Comparison of ENCODE assay signal across 10 cellular contexts in genomic region chr2:137888845-137889244, GRCh38.
DNase-seq lines count a peak whose midpoint lies in the region; ATAC-seq and TF ChIP-seq lines count a peak whose summit lies in the region.
"Had no signal": no experiment of that assay in that cellular context is flagged by ENCODE, and none has a peak within 500 bp of the region (broad histone marks: within the 10 kb centered on the region; RNA-seq: fewer than 3 reads in every experiment).

No MANE protein-coding gene starts in this region.

- H3K27ac Mint-ChIP-seq in stimulated activated naive B cell treated with anti-CD40 and anti-IgM and Interleukin-4, amounts not matched to agents 10 μg/mL and 1 μg/mL and 100 μg/mL, for 72 hours, result no peak overlapping the region
- H3K27ac Mint-ChIP-seq: IgD-negative memory B cell had no signal

- H3K36me3 ChIP-seq in RWPE2 (ENCODE audit: low read depth), result no peaks in the 10 kb centered on the region
- no peaks in the 10 kb centered on the region for H3K36me3 ChIP-seq in uterus
- H3K36me3 ChIP-seq: thoracic aorta had no signal

- TF ChIP-seq CTCF in HL-60 (IDR thresholded peaks at IDR 0.05; ENCODE audit: insufficient read depth, low read length), result peak; percentile 6
- peak; percentile 58 for TF ChIP-seq CTCF in RWPE2 (IDR thresholded peaks at IDR 0.05; ENCODE audit: poor library complexity, severe bottlenecking)
- peak in 2 of 4 experiments; percentile 21 to 22 for TF ChIP-seq CTCF in uterus (IDR thresholded peaks at IDR 0.05)

- H3K9me3 Mint-ChIP-seq in stimulated activated naive B cell treated with anti-CD40 and anti-IgM and Interleukin-4, amounts not matched to agents 10 μg/mL and 1 μg/mL and 100 μg/mL, for 72 hours, result no peaks in the 10 kb centered on the region
- H3K9me3 Mint-ChIP-seq: IgD-negative memory B cell had no signal

- H3K4me1 ChIP-seq in RWPE2 (ENCODE audit: insufficient read depth, poor library complexity, severe bottlenecking), result no peaks in the 10 kb centered on the region
- no peaks in the 10 kb centered on the region for H3K4me1 ChIP-seq in uterus

- ATAC-seq in RWPE2 (ENCODE audit: low read depth) (no peak), GM18520 (IDR thresholded peaks at IDR 0.05; ENCODE audit: unreplicated experiment) (no peak)
- ATAC-seq in stimulated activated naive B cell treated with anti-CD40 and anti-IgM and Interleukin-4, amounts not matched to agents 10 μg/mL and 1 μg/mL and 100 μg/mL, for 72 hours (replicated peaks), result no peak

- H3K36me3 Mint-ChIP-seq in stimulated activated naive B cell treated with anti-CD40 and anti-IgM and Interleukin-4, amounts not matched to agents 10 μg/mL and 1 μg/mL and 100 μg/mL, for 72 hours, result no peaks in the 10 kb centered on the region
- H3K36me3 Mint-ChIP-seq: IgD-negative memory B cell had no signal

- H3K9me3 ChIP-seq in RWPE2 (ENCODE audit: severe bottlenecking), result no peaks in the 10 kb centered on the region
- no peaks in the 10 kb centered on the region for H3K9me3 ChIP-seq in uterus
- H3K9me3 ChIP-seq: thoracic aorta had no signal

- H3K27ac ChIP-seq in HL-60 (replicated peaks) (no peak overlapping the region), RWPE2 (ENCODE audit: poor library complexity, severe bottlenecking) (no peak overlapping the region), uterus (no peak overlapping the region)
- H3K27ac ChIP-seq: thoracic aorta had no signal

- no peak for TF ChIP-seq POLR2A in uterus (IDR thresholded peaks at IDR 0.05)

- DNase-seq in Caki2 (ENCODE audit: low read depth), result peak; percentile 12
- peak in 1 of 2 experiments; percentile 19 for DNase-seq in HL-60 (ENCODE audit: low read depth in 1 of 2, low spot score in 1 of 2)
- DNase-seq in RWPE2 (ENCODE audit: low spot score), result no peak
- DNase-seq in iPS-NIHi11 (ENCODE audit: low spot score), result peak; percentile 50
- no peak for DNase-seq in activated CD4-positive, CD25-positive, alpha-beta regulatory T cell (lab: John Stamatoyannopoulos, UW)
- no peak for DNase-seq in uterus
- no peak for DNase-seq in stimulated activated naive B cell treated with anti-CD40 and anti-IgM and Interleukin-4, amounts not matched to agents 10 μg/mL and 1 μg/mL and 100 μg/mL, for 72 hours

- in situ Hi-C loops in Caki2 (cut with HindIII; ENCODE audit: low pct_unique_long_range_greater_than_20kb, low sequenced_read_pairs), result no loop called here

- no peaks in the 10 kb centered on the region for H3K4me1 Mint-ChIP-seq in stimulated activated naive B cell treated with anti-CD40 and anti-IgM and Interleukin-4, amounts not matched to agents 10 μg/mL and 1 μg/mL and 100 μg/mL, for 72 hours
- H3K4me1 Mint-ChIP-seq: IgD-negative memory B cell had no signal

- intact Hi-C loops in uterus (cut with DNase I; ENCODE audit: low total_unique reads), result no loop called here

- H3K4me3 ChIP-seq in HL-60 (replicated peaks; ENCODE audit: insufficient read depth, low read length) (no peak overlapping the region), RWPE2 (ENCODE audit: severe bottlenecking) (no peak overlapping the region), uterus (no peak overlapping the region)
- H3K4me3 ChIP-seq: thoracic aorta had no signal

- no peak overlapping the region for H3K4me3 Mint-ChIP-seq in stimulated activated naive B cell treated with anti-CD40 and anti-IgM and Interleukin-4, amounts not matched to agents 10 μg/mL and 1 μg/mL and 100 μg/mL, for 72 hours
- H3K4me3 Mint-ChIP-seq: IgD-negative memory B cell had no signal

- peaks cover 6 to 13% of the 10 kb centered on the region in 2 donors for H3K27me3 Mint-ChIP-seq in stimulated activated naive B cell treated with anti-CD40 and anti-IgM and Interleukin-4, amounts not matched to agents 10 μg/mL and 1 μg/mL and 100 μg/mL, for 72 hours
- H3K27me3 Mint-ChIP-seq: IgD-negative memory B cell had no signal

- H3K27me3 ChIP-seq in HL-60 (ENCODE audit: insufficient read depth, poor library complexity, severe bottlenecking) (no peaks in the 10 kb centered on the region), RWPE2 (ENCODE audit: insufficient read depth, poor library complexity, severe bottlenecking) (no peaks in the 10 kb centered on the region), uterus (no peaks in the 10 kb centered on the region)

Comparison
In these comparisons a context has a peak if more than half of its experiments do, and no peak if none do; other contexts are left out.
1. DNase-seq: peak in Caki2 (single experiment) and iPS-NIHi11 (single experiment); none in RWPE2 (single experiment), activated CD4-positive, CD25-positive, alpha-beta regulatory T cell (0 of 4), uterus (0 of 2) and stimulated activated naive B cell treated with anti-CD40 and anti-IgM and Interleukin-4, amounts not matched to agents 10 μg/mL and 1 μg/mL and 100 μg/mL, for 72 hours (single experiment).